ENCODE assay signal across 8 cellular contexts in the genomic region with DNA sequence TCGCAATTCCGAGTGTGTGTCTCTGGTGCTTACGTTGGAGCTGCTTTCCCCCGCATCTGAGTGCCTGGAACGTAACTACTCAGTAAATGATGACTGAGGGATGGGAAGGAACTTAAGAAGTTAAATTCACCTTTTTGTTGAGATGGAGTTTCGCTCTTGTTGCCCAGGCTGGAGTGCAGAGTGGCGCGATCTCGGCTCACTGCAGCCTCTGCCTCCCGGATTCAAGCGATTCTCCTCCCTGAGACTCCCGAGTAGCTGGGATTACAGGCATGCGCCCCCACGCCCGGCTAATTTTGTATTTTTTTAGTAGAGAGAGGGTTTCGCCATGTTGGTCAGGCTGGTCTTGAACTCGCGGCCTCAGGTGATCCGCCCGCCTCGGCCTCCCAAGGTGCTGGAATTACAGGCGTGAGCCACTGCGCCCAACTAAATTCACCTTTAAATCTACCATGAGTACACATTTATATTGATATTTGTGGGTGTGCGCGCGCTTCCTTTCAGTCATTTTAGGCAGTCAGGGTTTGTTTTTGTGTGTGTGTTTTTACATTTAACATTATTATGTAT. TPM values are rescaled to one million over a fixed set of nuclear protein-coding genes. Genes with fewer than 3 reads are reported as not detected.
DNase-seq lines count a peak whose midpoint lies in the region; ATAC-seq, FAIRE-seq and TF ChIP-seq lines count a peak whose summit lies in the region.

No MANE protein-coding gene starts in this region.

- H3K9me3 ChIP-seq in keratinocyte (ENCODE audit: control insufficient read depth, low read depth, low read length) = no peaks in the 10 kb centered on the region

- peak overlapping the region; percentile 98 for H3K27ac ChIP-seq in keratinocyte (ENCODE audit: control insufficient read depth, insufficient read depth, low read length)
- peak overlapping the region; percentile 90 for H3K27ac ChIP-seq in substantia nigra (ENCODE audit: low read depth, low read length, poor library complexity, severe bottlenecking)

- H3K27me3 ChIP-seq in keratinocyte (ENCODE audit: control insufficient read depth, extremely low read depth, insufficient read depth, low read length) = no peaks in the 10 kb centered on the region

- peaks cover 36% of the 10 kb centered on the region for H3K36me3 Mint-ChIP-seq in activated naive CD8-positive, alpha-beta T cell treated with anti-CD3 and anti-CD28 coated beads for 36 hours

- FAIRE-seq in keratinocyte (lab: Jason Lieb, UNC) = no peak

- peak overlapping the region; percentile 59 for H3K4me2 ChIP-seq in keratinocyte (ENCODE audit: control insufficient read depth, extremely low read depth, insufficient read depth, low read depth, low read length)

- H3K79me2 ChIP-seq in keratinocyte (ENCODE audit: control insufficient read depth, insufficient read depth, low read length) = peaks cover 48% of the 10 kb centered on the region

- H4K20me1 ChIP-seq in keratinocyte (ENCODE audit: control insufficient read depth, extremely low read depth, insufficient read depth, low read length) = no peaks in the 10 kb centered on the region

- peak overlapping the region; percentile 94 for H3K27ac Mint-ChIP-seq in activated naive CD8-positive, alpha-beta T cell treated with anti-CD3 and anti-CD28 coated beads for 36 hours

- no peaks in the 10 kb centered on the region for H3K9me1 ChIP-seq in keratinocyte (ENCODE audit: control insufficient read depth, extremely low read depth, insufficient read depth, low read length)

- H3K4me3 Mint-ChIP-seq in activated naive CD8-positive, alpha-beta T cell treated with anti-CD3 and anti-CD28 coated beads for 36 hours = peak overlapping the region; percentile 92

- no peaks in the 10 kb centered on the region for H3K9me3 Mint-ChIP-seq in activated naive CD8-positive, alpha-beta T cell treated with anti-CD3 and anti-CD28 coated beads for 36 hours

- TF ChIP-seq CTCF in keratinocyte (optimal IDR thresholded peaks at IDR 0.05 in 1 of 3, IDR thresholded peaks at IDR 0.05 in 1 of 3, conservative IDR thresholded peaks at IDR 0.05 in 1 of 3; ENCODE audit: extremely low read depth in 1 of 3, insufficient read depth in 2 of 3, low read length in 3 of 3) = no peak

- H3K4me3 ChIP-seq in keratinocyte (ENCODE audit: control insufficient read depth in 2 of 3, extremely low read depth in 1 of 3, insufficient read depth in 2 of 3, low read depth in 1 of 3, low read length in 3 of 3) = peak overlapping the region; percentile 65 to 84 (median 71)

- H3K4me1 Mint-ChIP-seq in activated naive CD8-positive, alpha-beta T cell treated with anti-CD3 and anti-CD28 coated beads for 36 hours = peaks cover 23% of the 10 kb centered on the region

- peak; percentile 41 for DNase-seq in NCI-H748 (lab: John Stamatoyannopoulos, UW; ENCODE audit: unreplicated experiment)
- DNase-seq in NCI-H748 treated with DMSO at 0.1 percent for 48 hours (lab: John Stamatoyannopoulos, UW) = no peak
- DNase-seq in activated naive CD8-positive, alpha-beta T cell treated with anti-CD3 and anti-CD28 coated beads for 36 hours = no peak
- DNase-seq in keratinocyte (ENCODE audit: low read depth, low spot score) = no peak
- DNase-seq in substantia nigra (lab: John Stamatoyannopoulos, UW) = no peak
- no peak for DNase-seq in kidney tubule cell (ENCODE audit: low spot score)
- no peak for DNase-seq in activated CD8-positive, alpha-beta memory T cell treated with anti-CD3 and anti-CD28 coated beads, Interleukin-2, amount 50 U/mL, for 48 hours

- ATAC-seq in HG02798 (IDR thresholded peaks at IDR 0.05; ENCODE audit: poor library complexity, unreplicated experiment) = no peak

- peak overlapping the region; percentile 98 for H3K9ac ChIP-seq in keratinocyte (ENCODE audit: control insufficient read depth, extremely low read depth, insufficient read depth, low read length)

- dilution Hi-C loops in keratinocyte (cut with MboI; ENCODE audit: extremely low pct_ligation_motif_present, low sequenced_read_pairs) = no loop called here

- no peaks in the 10 kb centered on the region for H3K27me3 Mint-ChIP-seq in activated naive CD8-positive, alpha-beta T cell treated with anti-CD3 and anti-CD28 coated beads for 36 hours

- H2AFZ ChIP-seq in keratinocyte (ENCODE audit: control insufficient read depth, low read length) = peak overlapping the region; percentile 93

- peaks cover 5 to 8% of the 10 kb centered on the region in 2 experiments for H3K36me3 ChIP-seq in keratinocyte (ENCODE audit: control insufficient read depth in 2 of 2, extremely low read depth in 1 of 2, insufficient read depth in 2 of 2, low read length in 2 of 2)

- peaks cover 9% of the 10 kb centered on the region for H3K4me1 ChIP-seq in keratinocyte (ENCODE audit: control insufficient read depth, extremely low read depth, insufficient read depth, low read length)

RNA-seq across cellular contexts. Expression of a gene that starts 0.9 kb away (rescaled TPM):
- 100 to 1,000 TPM; 191 to 201 TPM for total RNA-seq in activated naive CD8-positive, alpha-beta T cell treated with anti-CD3 and anti-CD28 coated beads for 36 hours
- polyA plus RNA-seq in keratinocyte = 709 to 977 TPM (median 742 TPM) in 3 replicates
- 830 TPM for polyA plus RNA-seq in keratinocyte (2011; ENCODE audit: low read depth)
- 1,065 and 1,103 TPM in 2 replicates for polyA plus RNA-seq in keratinocyte (2011; cell fraction: cytosol; rRNA removed)
- polyA plus RNA-seq in keratinocyte (2011; cell fraction: nucleus; rRNA removed) = 301 and 470 TPM in 2 replicates
- 637 and 1,022 TPM in 2 replicates for polyA plus RNA-seq in keratinocyte (2012; ENCODE audit: low replicate concordance)
- 88.3 to 259 TPM (median 127 TPM) in 3 replicates for polyA minus RNA-seq in keratinocyte
- polyA minus RNA-seq in keratinocyte (2011; cell fraction: cytosol; rRNA and poly(A)+ RNA removed) = 186 TPM
- 44.9 and 68.0 TPM in 2 replicates for polyA minus RNA-seq in keratinocyte (2011; cell fraction: nucleus; rRNA and poly(A)+ RNA removed)

RNA-seq across cellular contexts. Expression of a gene that starts 36.0 kb away (rescaled TPM):
- 10 to 100 TPM; 68.2 to 70.7 TPM for total RNA-seq in activated naive CD8-positive, alpha-beta T cell treated with anti-CD3 and anti-CD28 coated beads for 36 hours
- polyA plus RNA-seq in keratinocyte = 68.4 to 111 TPM (median 82.3 TPM) in 3 replicates
- polyA plus RNA-seq in keratinocyte (2011; ENCODE audit: low read depth) = 52.3 TPM
- polyA plus RNA-seq in keratinocyte (2011; cell fraction: cytosol; rRNA removed) = 56.7 and 125 TPM in 2 replicates
- 57.9 and 60.9 TPM in 2 replicates for polyA plus RNA-seq in keratinocyte (2011; cell fraction: nucleus; rRNA removed)
- polyA plus RNA-seq in keratinocyte (2012; ENCODE audit: low replicate concordance) = 51.4 and 58.3 TPM in 2 replicates
- 14.7 to 64.4 TPM (median 43.6 TPM) in 3 replicates for polyA minus RNA-seq in keratinocyte
- 78.5 TPM for polyA minus RNA-seq in keratinocyte (2011; cell fraction: cytosol; rRNA and poly(A)+ RNA removed)
- 36.7 and 52.9 TPM in 2 replicates for polyA minus RNA-seq in keratinocyte (2011; cell fraction: nucleus; rRNA and poly(A)+ RNA removed)
